Comparison of ENCODE assay signal across 19 cellular contexts in the genomic region with DNA sequence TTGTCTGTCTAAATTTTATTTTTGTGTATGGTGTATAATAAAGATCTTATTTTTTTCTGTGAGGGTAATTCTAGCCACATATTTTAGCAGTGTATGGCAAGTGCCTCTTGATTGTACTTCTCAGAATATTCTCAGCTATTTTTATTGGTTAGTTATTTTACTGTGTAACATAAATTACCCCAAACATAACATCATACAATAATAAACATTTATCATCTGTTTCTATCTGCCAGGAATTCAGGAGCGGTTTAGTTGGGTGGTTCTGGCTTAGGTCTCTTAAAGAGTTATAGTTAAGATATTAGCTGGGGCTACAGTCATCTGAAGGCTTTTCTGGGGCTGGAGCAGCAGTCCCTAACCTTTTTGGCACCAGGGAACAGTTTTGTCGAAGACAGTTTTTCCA. TPM values are rescaled to one million over a fixed set of nuclear protein-coding genes. Genes with fewer than 3 reads are reported as not detected.
DNase-seq lines count a peak whose midpoint lies in the region; ATAC-seq and TF ChIP-seq lines count a peak whose summit lies in the region.
"Had no signal": no experiment of that assay in that cellular context is flagged by ENCODE, and none has a peak within 500 bp of the region (broad histone marks: within the 10 kb centered on the region; RNA-seq: fewer than 3 reads in every experiment).

No MANE protein-coding gene starts in this region.

- no peak overlapping the region for H3K4me3 Mint-ChIP-seq in nephron progenitor cell
- H3K4me3 Mint-ChIP-seq: B cell; CD14-positive monocyte; CD4-positive, alpha-beta T cell; CD8-positive, alpha-beta memory T cell had no signal

- H4K20me1 ChIP-seq in IMR-90 (ENCODE audit: insufficient read depth, low read length), result no peaks in the 10 kb centered on the region

- H3K14ac ChIP-seq in IMR-90 (replicated peaks; ENCODE audit: low read depth, low read length), result no peak overlapping the region

- TF ChIP-seq CTCF in BJ (IDR thresholded peaks at IDR 0.05; ENCODE audit: insufficient read depth, low read depth, low read length) (no peak), IMR-90 (conservative IDR thresholded peaks at IDR 0.05; ENCODE audit: low read depth, low read length) (no peak), fibroblast of villous mesenchyme (IDR thresholded peaks at IDR 0.05; ENCODE audit: insufficient read depth, low read depth, low read length) (no peak), nephron progenitor cell (IDR thresholded peaks at IDR 0.05) (no peak)

- no peak overlapping the region for H2BK120ac ChIP-seq in IMR-90 (ENCODE audit: low read depth, low read length)

- H3K4me2 ChIP-seq in IMR-90 (ENCODE audit: low read depth, low read length), result no peak overlapping the region
- H3K4me2 ChIP-seq: BLaER1 treated with 17β-estradiol and CSF1 and Interleukin-3, amounts not matched to agents 10 nM and 100 nM had no signal

- no peaks in the 10 kb centered on the region for H3K9me1 ChIP-seq in IMR-90 (ENCODE audit: insufficient read depth, low read length)

- H2AK5ac ChIP-seq in IMR-90 (ENCODE audit: low read depth, low read length), result no peak overlapping the region

- no peak overlapping the region for H2BK20ac ChIP-seq in IMR-90 (ENCODE audit: low read depth, low read length)

- no peak for TF ChIP-seq RAD21 in IMR-90 (IDR thresholded peaks at IDR 0.05; ENCODE audit: low read length)

- no peak overlapping the region for H2AFZ ChIP-seq in IMR-90 (replicated peaks; ENCODE audit: low read length, poor library complexity)

- no peak overlapping the region for H2AK9ac ChIP-seq in IMR-90 (replicated peaks; ENCODE audit: low read depth, low read length, poor library complexity)

- H3K27me3 Mint-ChIP-seq in nephron progenitor cell (ENCODE audit: low read depth, poor library complexity), result no peaks in the 10 kb centered on the region
- H3K27me3 Mint-ChIP-seq: B cell; CD4-positive, alpha-beta T cell; CD8-positive, alpha-beta memory T cell had no signal

- no peak overlapping the region for H2BK15ac ChIP-seq in IMR-90 (ENCODE audit: low read depth, low read length)

- H3K4me3 ChIP-seq in BJ (ENCODE audit: low read depth, low read length) (no peak overlapping the region), IMR-90 (ENCODE audit: insufficient read depth, low read depth, low read length) (no peak overlapping the region), fibroblast of villous mesenchyme (ENCODE audit: low read depth, low read length) (no peak overlapping the region)
- H3K4me3 ChIP-seq: BLaER1 treated with 17β-estradiol and CSF1 and Interleukin-3, amounts not matched to agents 10 nM and 100 nM; HAP-1 had no signal

- POLR2A ChIA-PET in BJ (lab: Charles Lee) (interaction anchor here (0.6 kb wide), 1 partner anchor 10 kb away, joined by 3 read pairs; no protein-coding TSS in a partner anchor), IMR-90 (lab: Charles Lee; ENCODE audit: unreplicated experiment) (no interaction called here)

- H3K9ac ChIP-seq in IMR-90 (ENCODE audit: low read depth, low read length), result no peak overlapping the region
- H3K9ac ChIP-seq: BLaER1 treated with 17β-estradiol and CSF1 and Interleukin-3, amounts not matched to agents 10 nM and 100 nM had no signal

- H2BK5ac ChIP-seq in IMR-90 (ENCODE audit: low read depth, low read length, poor library complexity, severe bottlenecking), result no peak overlapping the region

- H4K91ac ChIP-seq in IMR-90 (ENCODE audit: insufficient read depth, low read depth, low read length), result no peak overlapping the region

- H3K4me1 ChIP-seq in IMR-90 (ENCODE audit: control insufficient read depth, insufficient read depth, low read length), result no peaks in the 10 kb centered on the region
- H3K4me1 ChIP-seq: BLaER1 treated with 17β-estradiol and CSF1 and Interleukin-3, amounts not matched to agents 10 nM and 100 nM; HAP-1 had no signal

- H3K27ac ChIP-seq in IMR-90 (ENCODE audit: insufficient read depth, low read length), result no peak overlapping the region
- H3K27ac ChIP-seq: 22Rv1; BLaER1 treated with 17β-estradiol and CSF1 and Interleukin-3, amounts not matched to agents 10 nM and 100 nM had no signal

- BruUV-seq in IMR-90 (replicated peaks; lab: Mats Ljungman, UMichigan), result no TSS peak

- H3K56ac ChIP-seq in IMR-90 (ENCODE audit: extremely low read depth, insufficient read depth, low read length), result no peak overlapping the region

- H3K79me1 ChIP-seq in IMR-90 (ENCODE audit: low read depth in 1 of 2, low read length in 2 of 2), result no peaks in the 10 kb centered on the region

- no peak overlapping the region for H4K5ac ChIP-seq in IMR-90 (ENCODE audit: low read depth, low read length)

- no peak overlapping the region for H3K18ac ChIP-seq in IMR-90 (ENCODE audit: low read depth, low read length)

- WGBS in IMR-90 (ENCODE audit: extremely low coverage in 2 of 2, insufficient read length in 1 of 2), 2 experiments, result no CpG with 5 or more reads among the region's 2 CpGs

- DNase-seq in BJ (ENCODE audit: low read depth), result peak; percentile 53
- DNase-seq in IMR-90, result no peak
- peak; percentile 49 for DNase-seq in fibroblast of villous mesenchyme (ENCODE audit: low read depth)
- DNase-seq in nephron progenitor cell, result no peak
- DNase-seq in iPS-NIHi7 (ENCODE audit: extremely low spot score), result no peak
- DNase-seq in KG1 (lab: John Stamatoyannopoulos, UW), result no peak
- DNase-seq: CD4-positive, alpha-beta T cell; CD8-positive, alpha-beta memory T cell; DMS 273 treated with DMSO at 0.1 percent for 48 hours; DMS79; GF-D8; GOT3 had no signal

- no peaks in the 10 kb centered on the region for H3K27me3 ChIP-seq in BJ (ENCODE audit: control insufficient read depth, insufficient read depth, low read length)
- peaks cover 8% of the 10 kb centered on the region; the same call in 1 of the 2 replicates for H3K27me3 ChIP-seq in IMR-90 (ENCODE audit: control insufficient read depth, insufficient read depth, low read length)

- in situ Hi-C loops in IMR-90 (cut with MboI; ENCODE audit: low sequenced_read_pairs), result loop anchor here (25.0 kb wide), 2 partner anchors 326 to 426 kb away; partner anchors contain the start of gene EIF3F

- H3K4ac ChIP-seq in IMR-90 (ENCODE audit: low read depth, low read length), result no peak overlapping the region

- peak overlapping the region; percentile 6 for H3K27ac Mint-ChIP-seq in nephron progenitor cell
- H3K27ac Mint-ChIP-seq: B cell; CD14-positive monocyte; CD4-positive, alpha-beta T cell; CD8-positive, alpha-beta memory T cell had no signal

- H3K36me3 ChIP-seq in BJ (ENCODE audit: control insufficient read depth, insufficient read depth, low read length) (no peaks in the 10 kb centered on the region), IMR-90 (ENCODE audit: control insufficient read depth, insufficient read depth, low read length) (no peaks in the 10 kb centered on the region)
- H3K36me3 ChIP-seq: HAP-1 had no signal

- intact Hi-C loops in IMR-90 (cut with micrococcal nuclease), result no loop called here

- no peak overlapping the region for H4K8ac ChIP-seq in IMR-90 (ENCODE audit: low read depth in 2 of 2, low read length in 2 of 2)

- dilution Hi-C loops in IMR-90 (cut with HindIII; ENCODE audit: low sequenced_read_pairs, unreplicated experiment), result no loop called here

- H3K36me3 Mint-ChIP-seq in nephron progenitor cell (ENCODE audit: low read depth), result peaks cover 13% of the 10 kb centered on the region

- CTCF ChIA-PET in BJ (lab: Yijun Ruan, JAX), result interaction anchor here (0.7 to 2.6 kb wide), 6 partner anchors 10 to 104 kb away, joined by 3 to 17 read pairs (median 4); partner anchors contain the start of gene PPFIBP2
- CTCF ChIA-PET in IMR-90 (lab: Yijun Ruan, JAX), result interaction anchor here (2.5 kb wide), 1 partner anchor 10 kb away, joined by 16 read pairs; no protein-coding TSS in a partner anchor

- TF ChIP-seq POLR2A in IMR-90 (IDR thresholded peaks at IDR 0.05; ENCODE audit: low read depth, low read length), result no peak

- H3K23ac ChIP-seq in IMR-90 (ENCODE audit: low read depth, low read length), result no peak overlapping the region

- peaks cover 7% of the 10 kb centered on the region for H3K9me3 Mint-ChIP-seq in nephron progenitor cell
- H3K9me3 Mint-ChIP-seq: CD4-positive, alpha-beta T cell; CD8-positive, alpha-beta memory T cell had no signal

- H3K9me3 ChIP-seq in IMR-90 (ENCODE audit: control insufficient read depth, insufficient read depth, low read length), result no peaks in the 10 kb centered on the region
- H3K9me3 ChIP-seq: BLaER1 treated with 17β-estradiol and CSF1 and Interleukin-3, amounts not matched to agents 10 nM and 100 nM; HAP-1 had no signal

- peaks cover 38% of the 10 kb centered on the region for H3K4me1 Mint-ChIP-seq in nephron progenitor cell
- H3K4me1 Mint-ChIP-seq: CD14-positive monocyte had no signal

- ATAC-seq in IMR-90 (ENCODE audit: low read depth) (peak; percentile 17; the same call in 1 of the 2 replicates), HG03565 (IDR thresholded peaks at IDR 0.05; ENCODE audit: unreplicated experiment) (no peak), HG03108 (IDR thresholded peaks at IDR 0.05; ENCODE audit: unreplicated experiment) (no peak)

TF ChIP-seq in IMR-90, 13 proteins besides CTCF, POLR2A, EP300 and RAD21 (continues in another document):
- no peak for TF ChIP-seq CEBPB (IDR thresholded peaks at IDR 0.05; ENCODE audit: low read depth, low read length)
- no peak for TF ChIP-seq SMC3 (IDR thresholded peaks at IDR 0.05; ENCODE audit: low read depth, low read length)
- no peak for TF ChIP-seq MAZ (IDR thresholded peaks at IDR 0.05; ENCODE audit: borderline replicate concordance, low read depth, low read length)
- TF ChIP-seq, protein P1, sequence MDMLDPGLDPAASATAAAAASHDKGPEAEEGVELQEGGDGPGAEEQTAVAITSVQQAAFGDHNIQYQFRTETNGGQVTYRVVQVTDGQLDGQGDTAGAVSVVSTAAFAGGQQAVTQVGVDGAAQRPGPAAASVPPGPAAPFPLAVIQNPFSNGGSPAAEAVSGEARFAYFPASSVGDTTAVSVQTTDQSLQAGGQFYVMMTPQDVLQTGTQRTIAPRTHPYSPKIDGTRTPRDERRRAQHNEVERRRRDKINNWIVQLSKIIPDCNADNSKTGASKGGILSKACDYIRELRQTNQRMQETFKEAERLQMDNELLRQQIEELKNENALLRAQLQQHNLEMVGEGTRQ (IDR thresholded peaks at IDR 0.05; ENCODE audit: low read depth, low read length), result no peak

RNA-seq across cellular contexts. Expression of gene PPFIBP2, which starts 47.8 kb away (rescaled TPM):
- 20.6 and 29.9 TPM in 2 replicates for polyA plus RNA-seq in BJ (2011; rRNA removed)
- 51.1 and 59.2 TPM in 2 replicates for polyA minus RNA-seq in BJ (2011; rRNA and poly(A)+ RNA removed)
- total RNA-seq in IMR-90 (2012; rRNA removed), result 9.4 and 11.8 TPM in 2 replicates
- polyA plus RNA-seq in IMR-90 (2012; rRNA removed), result 4.2 and 6.0 TPM in 2 replicates
- polyA plus RNA-seq in IMR-90 (2012; cell fraction: cytosol; rRNA removed), result 2.2 and 2.4 TPM in 2 replicates
- 4.9 and 13.2 TPM in 2 replicates for polyA plus RNA-seq in IMR-90 (2012; cell fraction: nucleus; rRNA removed; ENCODE audit: low replicate concordance)
- total RNA-seq in fibroblast of villous mesenchyme, result 9.7 and 20.3 TPM in 2 replicates

Comparison
In these comparisons a context has a peak if more than half of its experiments do, and no peak if none do; other contexts are left out.
1. DNase-seq: peak in BJ (single experiment) and fibroblast of villous mesenchyme (single experiment); none in IMR-90 (single experiment), nephron progenitor cell (single experiment), iPS-NIHi7 (single experiment) and KG1 (single experiment).